Comparison of ENCODE assay signal across 34 cellular contexts in the genomic region with DNA sequence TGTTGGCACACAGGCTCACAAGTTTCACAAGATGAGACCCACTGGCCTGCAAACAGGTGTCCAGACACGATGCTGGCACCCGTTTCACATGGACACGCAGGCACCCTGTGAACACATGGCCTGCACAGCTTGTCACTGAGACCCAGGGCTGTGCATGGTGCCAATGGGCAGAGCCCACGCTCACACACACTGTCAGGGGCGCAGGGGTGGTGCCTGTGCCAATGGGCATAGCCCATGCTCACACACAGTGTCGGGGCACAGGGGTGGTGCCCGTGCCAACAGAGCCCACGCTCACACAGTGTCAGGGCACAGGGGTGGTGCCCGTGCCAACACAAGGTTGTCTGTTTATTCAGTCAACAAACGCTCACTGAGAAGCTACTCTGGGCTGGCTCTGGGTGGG. TPM values are rescaled to one million over a fixed set of nuclear protein-coding genes. Genes with fewer than 3 reads are reported as not detected.
"Had no signal": no experiment of that assay in that cellular context is flagged by ENCODE, and none has a peak within 500 bp of the region (broad histone marks: within the 10 kb centered on the region; RNA-seq: fewer than 3 reads in every experiment).

No MANE protein-coding gene starts in this region.

- H3K4me3 ChIP-seq: PC-9 had no signal

- H3K4me2 ChIP-seq: PC-9 had no signal

- H2AFZ ChIP-seq: PC-9 had no signal

- H3K27me3 ChIP-seq: brain microvascular endothelial cell had no signal

- FAIRE-seq: RCC 7860 had no signal

- DNase-seq: activated B cell treated with CpG ODN at 0.5 μM for 24 hours; activated CD4-positive, alpha-beta memory T cell treated with anti-CD3 and anti-CD28 coated beads for 36 hours; activated CD4-positive, alpha-beta T cell treated with anti-CD3 and anti-CD28 coated beads for 4 hours; activated CD4-positive, alpha-beta T cell treated with anti-CD3 and anti-CD28 coated beads, Interleukin-2, amount 50 U/mL, for 1 hour; activated CD4-positive, CD25-positive, alpha-beta regulatory T cell treated with anti-CD3 and anti-CD28 coated beads, Interleukin-2, amount 50 U/mL, for 72 hours; activated CD8-positive, alpha-beta memory T cell treated with anti-CD3 and anti-CD28 coated beads for 24 hours; activated CD8-positive, alpha-beta memory T cell treated with anti-CD3 and anti-CD28 coated beads, Interleukin-2, amount 10 ng/mL, durations not matched to agents 7 days and 5 days; activated CD8-positive, alpha-beta memory T cell treated with anti-CD3 and anti-CD28 coated beads, Interleukin-2, amount 50 U/mL, for 48 hours; activated effector memory CD4-positive, alpha-beta T cell treated with Interleukin-2 at 50 U/mL for 16 hours; activated naive CD4-positive, alpha-beta T cell; activated naive CD4-positive, alpha-beta T cell treated with anti-CD3 and anti-CD28 coated beads, Interleukin-2, amount 50 U/mL, for 16 hours; activated naive CD8-positive, alpha-beta T cell treated with anti-CD3 and anti-CD28 coated beads for 36 hours; activated T-cell treated with anti-CD3 and anti-CD28 coated beads, Interleukin-2, amount 50 U/mL, for 48 hours; amniotic stem cell; aorta; brain microvascular endothelial cell; central memory CD4-positive, alpha-beta T cell; NCI-H1092 treated with DMSO at 0.1 percent for 48 hours; NCI-H187; NCI-H2029 treated with DMSO at 0.1 percent for 48 hours; NCI-H2107; NCI-H2171; NCI-H510A; NCI-H526; NCI-H748 treated with DMSO at 0.1 percent for 48 hours; PC-9; Right ventricle myocardium superior; SW 1271; T-helper 1 cell; T-helper 2 cell; T-helper 9 cell had no signal

- H3K27ac ChIP-seq: brain microvascular endothelial cell, PC-9, VCaP had no signal

- ATAC-seq: activated CD8-positive, alpha-beta memory T cell treated with anti-CD3 and anti-CD28 coated beads, Interleukin-2, amount 10 ng/mL, durations not matched to agents 7 days and 5 days had no signal

RNA-seq across cellular contexts. Expression of gene SNAI3, which starts 49.3 kb away (rescaled TPM):
- total RNA-seq: M059J had no signal
